Comparison of ENCODE assay signal across 27 cellular contexts in the genomic region with DNA sequence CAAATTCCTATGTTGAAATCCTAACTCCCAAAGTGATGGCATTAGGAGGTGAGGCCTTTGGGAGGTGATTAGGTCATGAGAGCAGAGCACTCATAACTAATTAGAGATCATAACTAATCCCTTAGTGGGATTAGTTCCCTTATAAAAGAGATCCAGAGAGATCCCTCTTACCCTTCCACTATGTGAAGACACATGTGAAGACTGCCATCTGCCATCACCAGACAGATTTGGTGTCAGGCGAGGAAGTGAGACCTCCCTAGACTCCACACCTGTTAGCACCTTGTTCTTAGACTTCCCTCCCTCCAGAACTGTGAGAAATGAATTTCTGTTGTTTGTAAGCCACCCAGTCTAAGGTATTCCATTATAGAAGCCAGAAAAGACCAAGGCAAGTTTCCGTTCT.
"Had no signal": no experiment of that assay in that cellular context is flagged by ENCODE, and none has a peak within 500 bp of the region (broad histone marks: within the 10 kb centered on the region; RNA-seq: fewer than 3 reads in every experiment).

No MANE protein-coding gene starts in this region.

- H3K79me2 ChIP-seq: hepatocyte had no signal

- H2AFZ ChIP-seq: hepatocyte had no signal

- DNase-seq: activated CD4-positive, alpha-beta memory T cell treated with anti-CD3 and anti-CD28 coated beads, Interleukin-2, amount 10 ng/mL, durations not matched to agents 7 days and 5 days; activated CD4-positive, alpha-beta T cell treated with anti-CD3 and anti-CD28 coated beads for 1 hour; activated CD4-positive, alpha-beta T cell treated with anti-CD3 and anti-CD28 coated beads, Interleukin-2, amount 10 ng/mL, durations not matched to agents 7 days and 5 days; activated CD8-positive, alpha-beta memory T cell treated with anti-CD3 and anti-CD28 coated beads, Interleukin-2, amount 50 U/mL, for 48 hours; activated gamma-delta T cell treated with Interleukin-2 at 50 U/mL for 16 hours; activated naive CD4-positive, alpha-beta T cell treated with anti-CD3 and anti-CD28 coated beads, Interleukin-2, amount 50 U/mL, for 16 hours; activated T-cell treated with anti-CD3 and anti-CD28 coated beads, Interleukin-2, amount 50 U/mL, for 24 hours; cerebellar nuclear complex; colonic mucosa; effector CD8-positive, alpha-beta T cell; kidney; left colon; naive thymus-derived CD4-positive, alpha-beta T cell; pancreas; retina; sigmoid colon; stimulated activated CD4-positive, alpha-beta T cell treated with anti-CD3 and anti-CD28 coated beads, Interleukin-15, amount 100 ng/mL, for 24 hours; stimulated activated CD4-positive, alpha-beta T cell treated with anti-CD3 and anti-CD28 coated beads, Interleukin-2, amount 100 ng/mL, for 24 hours; stimulated activated naive B cell treated with anti-CD40 and anti-IgM and Interleukin-4, amounts not matched to agents 10 μg/mL and 1 μg/mL and 100 μg/mL, for 72 hours; T-helper 2 cell had no signal

- H3K36me3 ChIP-seq: cardiac muscle cell, colonic mucosa, gastroesophageal sphincter, pancreas, prostate gland, sigmoid colon, tibial nerve had no signal

- H3K9me3 ChIP-seq: colonic mucosa, pancreas, prostate gland had no signal

- H3K4me1 ChIP-seq: colonic mucosa, gastroesophageal sphincter, pancreas, prostate gland, sigmoid colon had no signal

- ATAC-seq: activated T-helper 17 cell treated with anti-CD3 and anti-CD28 coated beads, Interleukin-2, amount 50 U/mL, for 72 hours; gastroesophageal sphincter; left colon; naive thymus-derived CD4-positive, alpha-beta T cell; pancreas; stimulated activated naive B cell treated with anti-CD40 and anti-IgM and Interleukin-4, amounts not matched to agents 10 μg/mL and 1 μg/mL and 100 μg/mL, for 72 hours; WTC11 had no signal

- H3K4me3 ChIP-seq: cardiac muscle cell, colonic mucosa, gastroesophageal sphincter, hepatocyte, pancreas, prostate gland, sigmoid colon, tibial nerve had no signal

- H3K27me3 ChIP-seq: cardiac muscle cell, colonic mucosa, gastroesophageal sphincter, hepatocyte, pancreas, sigmoid colon, tibial nerve had no signal

- H3K27ac ChIP-seq: cardiac muscle cell, colonic mucosa, gastroesophageal sphincter, hepatocyte, pancreas, prostate gland, sigmoid colon, tibial nerve had no signal

- H3K4me2 ChIP-seq: hepatocyte had no signal
